ENCODE assay signal across 30 cellular contexts in genomic region chr2:70641263-70641784, GRCh38.
A peak's percentile ranks its signal among the peaks of the same experiment; 100 is the strongest.
DNase-seq lines count a peak whose midpoint lies in the region; ATAC-seq and TF ChIP-seq lines count a peak whose summit lies in the region.
"Had no signal": no experiment of that assay in that cellular context is flagged by ENCODE, and none has a peak within 500 bp of the region (broad histone marks: within the 10 kb centered on the region; RNA-seq: fewer than 3 reads in every experiment).

No MANE protein-coding gene starts in this region.

- POLR2A ChIA-PET in PC-3 (lab: Charles Lee; ENCODE audit: unreplicated experiment) = no interaction called here

- peaks cover 16% of the 10 kb centered on the region for H3K4me1 ChIP-seq in PC-3 (ENCODE audit: insufficient read depth, low read length)
- H3K4me1 ChIP-seq: Caco-2, gastroesophageal sphincter, prostate gland, upper lobe of left lung had no signal

- TF ChIP-seq CTCF in PC-3 (conservative IDR thresholded peaks at IDR 0.05; ENCODE audit: low read depth, low read length) (no peak), brain microvascular endothelial cell (IDR thresholded peaks at IDR 0.05; ENCODE audit: low read depth, low read length, missing control alignments) (no peak)

- H3K36me3 ChIP-seq in PC-3 (ENCODE audit: low read depth, low read length) (no peaks in the 10 kb centered on the region), brain microvascular endothelial cell (replicated peaks) (no peaks in the 10 kb centered on the region)
- H3K36me3 ChIP-seq: gastroesophageal sphincter, prostate gland, upper lobe of left lung had no signal

- DNase-seq in A172 (ENCODE audit: low spot score) = peak; percentile 20
- DNase-seq in AG20443 (ENCODE audit: low spot score) = peak; percentile 24
- DNase-seq in PC-3 = peak; percentile 56
- peak; percentile 1 for DNase-seq in brain microvascular endothelial cell
- DNase-seq in hippocampal formation (lab: John Stamatoyannopoulos, UW) = no peak
- DNase-seq in T-helper 1 cell = no peak
- DNase-seq: activated gamma-delta T cell; C1 segment of cervical spinal cord; Caco-2; DMS79; GOT3; left cardiac atrium; naive thymus-derived CD8-positive, alpha-beta T cell; NCI-H1105 treated with DMSO at 0.1 percent for 48 hours; NCI-H1930; NCI-H2171 treated with DMSO at 0.1 percent for 48 hours; NCI-H510A; nucleus accumbens; stimulated activated CD4-positive, alpha-beta T cell treated with anti-CD3 and anti-CD28 coated beads, Interleukin-4, amount 100 ng/mL, for 4 hours; T-cell; upper lobe of left lung had no signal

- BruUV-seq in PC-3 (replicated peaks; lab: Mats Ljungman, UMichigan) = no TSS peak

- in situ Hi-C loops in brain microvascular endothelial cell (cut with HindIII; ENCODE audit: low pct_ligation_motif_present, low sequenced_read_pairs) = no loop called here

- no peaks in the 10 kb centered on the region for H3K79me2 ChIP-seq in PC-3 (ENCODE audit: low read length)
- H3K79me2 ChIP-seq: hepatocyte had no signal

- no peaks in the 10 kb centered on the region for H3K9me3 ChIP-seq in PC-3 (ENCODE audit: low read length)
- H3K9me3 ChIP-seq: Caco-2, gastroesophageal sphincter, prostate gland, upper lobe of left lung had no signal

- H3K4me2 ChIP-seq in PC-3 (ENCODE audit: low read length) = no peak overlapping the region; the same call in 1 of the 2 replicates
- H3K4me2 ChIP-seq: hepatocyte had no signal

- no peaks in the 10 kb centered on the region for H3K9me2 ChIP-seq in PC-3 (replicated peaks; ENCODE audit: low read length)

- peak overlapping the region; percentile 62 for H2AFZ ChIP-seq in PC-3 (ENCODE audit: low read length)
- H2AFZ ChIP-seq: hepatocyte had no signal

- ATAC-seq in PC-3 (peak; percentile 76), HG03175 (IDR thresholded peaks at IDR 0.05; ENCODE audit: unreplicated experiment) (no peak)
- ATAC-seq: activated CD4-positive, CD25-positive, alpha-beta regulatory T cell treated with anti-CD3 and anti-CD28 coated beads, Interleukin-2, amount 50 U/mL, for 24 hours; gastroesophageal sphincter; K562; left cardiac atrium; naive thymus-derived CD8-positive, alpha-beta T cell; stimulated activated memory B cell treated with anti-CD40 and anti-IgM and Interleukin-4, amounts not matched to agents 10 μg/mL and 1 μg/mL and 100 μg/mL, for 72 hours; T-cell had no signal

- intact Hi-C loops in PC-3 (cut with micrococcal nuclease) = no loop called here

- no peaks in the 10 kb centered on the region for H4K20me1 ChIP-seq in PC-3 (ENCODE audit: low read length)

- H3K27me3 ChIP-seq in PC-3 (ENCODE audit: low read length) (no peaks in the 10 kb centered on the region), brain microvascular endothelial cell (replicated peaks) (no peaks in the 10 kb centered on the region)
- H3K27me3 ChIP-seq: upper lobe of left lung had no signal

- H3K27ac ChIP-seq in PC-3 (ENCODE audit: low read length) (no peak overlapping the region), brain microvascular endothelial cell (no peak overlapping the region)
- H3K27ac ChIP-seq: gastroesophageal sphincter, hepatocyte, prostate gland, RWPE1, upper lobe of left lung had no signal

- no peak overlapping the region for H3K9ac ChIP-seq in PC-3 (ENCODE audit: low read length)

- H3F3A ChIP-seq in PC-3 (ENCODE audit: low read length, unreplicated experiment) = no peaks in the 10 kb centered on the region

- CTCF ChIA-PET in PC-3 (lab: Charles Lee) = no interaction called here

- H3K4me3 ChIP-seq in PC-3 (ENCODE audit: low read length) = no peak overlapping the region
- no peak overlapping the region for H3K4me3 ChIP-seq in brain microvascular endothelial cell (ENCODE audit: low read depth, low read length)
- H3K4me3 ChIP-seq: gastroesophageal sphincter, hepatocyte, K562, lung, prostate gland, upper lobe of left lung had no signal

Comparison
In these comparisons a context has a peak if more than half of its experiments do, and no peak if none do; other contexts are left out.
1. DNase-seq: peak in A172 (single experiment), AG20443 (single experiment), PC-3 (single experiment) and brain microvascular endothelial cell (single experiment); none in hippocampal formation (0 of 2) and T-helper 1 cell (0 of 5).